Comparison of ENCODE assay signal across 24 cellular contexts in genomic region chr22:26923498-26923897, GRCh38.
"Had no signal": no experiment of that assay in that cellular context is flagged by ENCODE, and none has a peak within 500 bp of the region (broad histone marks: within the 10 kb centered on the region; RNA-seq: fewer than 3 reads in every experiment).

No MANE protein-coding gene starts in this region.

- FAIRE-seq: endometrium had no signal

- H3K4me3 ChIP-seq: esophagus muscularis mucosa, gastrocnemius medialis, heart right ventricle, lung, psoas muscle, sigmoid colon, skin epidermis, stomach, thoracic aorta, transverse colon had no signal

- ATAC-seq: gastrocnemius medialis, heart right ventricle, left colon, left ventricle myocardium superior, psoas muscle had no signal

- H3K27ac Mint-ChIP-seq: naive B cell, nephron had no signal

- H3K4me3 Mint-ChIP-seq: naive B cell, nephron had no signal

- H3K27ac ChIP-seq: esophagus muscularis mucosa, gastrocnemius medialis, heart right ventricle, parathyroid adenoma, psoas muscle, sigmoid colon, skin epidermis, stomach, thoracic aorta, transverse colon had no signal

- H3K9me3 ChIP-seq: esophagus muscularis mucosa, gastrocnemius medialis, heart right ventricle, psoas muscle, sigmoid colon, stomach, thoracic aorta, transverse colon had no signal

- H3K4me1 ChIP-seq: esophagus muscularis mucosa, gastrocnemius medialis, heart right ventricle, parathyroid adenoma, psoas muscle, sigmoid colon, stomach, transverse colon had no signal

- H3K36me3 Mint-ChIP-seq: naive B cell had no signal

- H2AFZ ChIP-seq: parathyroid adenoma had no signal

- H3K27me3 ChIP-seq: esophagus muscularis mucosa, sigmoid colon, stomach, transverse colon had no signal

- H3K9me3 Mint-ChIP-seq: nephron had no signal

- H3K36me3 ChIP-seq: esophagus muscularis mucosa, gastrocnemius medialis, heart right ventricle, sigmoid colon, stomach, thoracic aorta, transverse colon had no signal

- H3K4me1 Mint-ChIP-seq: naive B cell, nephron had no signal

- H3K9ac ChIP-seq: parathyroid adenoma had no signal

- DNase-seq: cortex of kidney; effector memory CD4-positive, alpha-beta T cell; gastrocnemius medialis; heart right ventricle; hypothalamus; left colon; left ventricle myocardium superior; mesenchymal stem cell; naive B cell; psoas muscle; retina; sigmoid colon; stimulated activated CD4-positive, alpha-beta T cell treated with anti-CD3 and anti-CD28 coated beads, Interleukin-2, amount 100 ng/mL, for 24 hours; stimulated activated naive CD4-positive, alpha-beta T cell; stomach; substantia nigra; transverse colon had no signal

- H3K79me2 ChIP-seq: parathyroid adenoma had no signal
